1 cellular context compared by ENCODE assay signal in the genomic region with DNA sequence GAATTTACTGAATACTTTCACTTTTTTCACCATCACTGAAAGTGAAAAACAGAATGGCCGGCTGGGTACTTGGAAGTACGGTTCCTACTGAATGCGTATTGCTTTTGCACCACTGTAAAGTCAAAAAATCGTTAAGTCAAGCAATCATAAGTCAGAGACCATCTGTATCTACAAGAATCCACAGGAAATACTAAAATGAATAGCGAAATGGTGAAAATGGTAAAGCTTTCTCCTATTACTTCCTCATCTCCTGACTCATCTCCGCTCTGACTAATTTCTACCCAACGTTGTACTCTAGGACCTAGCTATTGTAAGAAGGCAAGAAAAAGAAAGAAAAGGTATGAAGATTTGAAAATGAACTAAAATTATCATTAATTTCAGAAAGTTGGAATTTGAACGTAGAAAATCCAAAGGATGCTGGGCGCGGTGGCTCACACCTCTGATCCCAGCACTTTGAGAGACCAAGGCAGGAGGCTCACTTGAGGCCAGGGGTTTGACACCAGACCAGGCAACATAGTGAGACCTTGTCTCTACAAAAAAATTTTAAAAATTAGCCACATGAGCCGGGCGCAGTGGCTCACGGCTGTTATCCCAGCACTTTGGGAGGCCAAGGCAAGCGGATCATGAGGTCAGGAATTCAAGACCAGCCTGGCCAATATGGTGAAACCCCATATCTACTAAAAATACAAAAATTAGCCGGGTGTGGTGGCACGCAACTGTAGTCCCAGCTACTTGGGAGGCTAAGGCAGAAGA.
TF ChIP-seq lines count a peak whose summit lies in the region.

No MANE protein-coding gene starts in this region.

TF ChIP-seq in IMR-90, 13 proteins besides CTCF, POLR2A, EP300 and RAD21:
- TF ChIP-seq, protein P1, sequence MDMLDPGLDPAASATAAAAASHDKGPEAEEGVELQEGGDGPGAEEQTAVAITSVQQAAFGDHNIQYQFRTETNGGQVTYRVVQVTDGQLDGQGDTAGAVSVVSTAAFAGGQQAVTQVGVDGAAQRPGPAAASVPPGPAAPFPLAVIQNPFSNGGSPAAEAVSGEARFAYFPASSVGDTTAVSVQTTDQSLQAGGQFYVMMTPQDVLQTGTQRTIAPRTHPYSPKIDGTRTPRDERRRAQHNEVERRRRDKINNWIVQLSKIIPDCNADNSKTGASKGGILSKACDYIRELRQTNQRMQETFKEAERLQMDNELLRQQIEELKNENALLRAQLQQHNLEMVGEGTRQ (IDR thresholded peaks at IDR 0.05; ENCODE audit: low read depth, low read length): no peak
- TF ChIP-seq BHLHE40 (IDR thresholded peaks at IDR 0.05; ENCODE audit: low read depth, low read length): no peak
- no peak for TF ChIP-seq FOS (IDR thresholded peaks at IDR 0.05; ENCODE audit: low read depth, low read length)
- TF ChIP-seq, protein P2, sequence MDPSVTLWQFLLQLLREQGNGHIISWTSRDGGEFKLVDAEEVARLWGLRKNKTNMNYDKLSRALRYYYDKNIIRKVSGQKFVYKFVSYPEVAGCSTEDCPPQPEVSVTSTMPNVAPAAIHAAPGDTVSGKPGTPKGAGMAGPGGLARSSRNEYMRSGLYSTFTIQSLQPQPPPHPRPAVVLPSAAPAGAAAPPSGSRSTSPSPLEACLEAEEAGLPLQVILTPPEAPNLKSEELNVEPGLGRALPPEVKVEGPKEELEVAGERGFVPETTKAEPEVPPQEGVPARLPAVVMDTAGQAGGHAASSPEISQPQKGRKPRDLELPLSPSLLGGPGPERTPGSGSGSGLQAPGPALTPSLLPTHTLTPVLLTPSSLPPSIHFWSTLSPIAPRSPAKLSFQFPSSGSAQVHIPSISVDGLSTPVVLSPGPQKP (IDR thresholded peaks at IDR 0.05; ENCODE audit: borderline replicate concordance, low read depth, low read length): no peak
- no peak for TF ChIP-seq RFX5 (IDR thresholded peaks at IDR 0.05; ENCODE audit: low read depth, low read length)
- TF ChIP-seq RCOR1 (IDR thresholded peaks at IDR 0.05; ENCODE audit: insufficient replicate concordance, low read length): no peak
- no peak for TF ChIP-seq CHD1 (IDR thresholded peaks at IDR 0.05; ENCODE audit: low read depth, low read length)
- no peak for TF ChIP-seq SMC3 (IDR thresholded peaks at IDR 0.05; ENCODE audit: low read depth, low read length)
- TF ChIP-seq MAFK (IDR thresholded peaks at IDR 0.05; ENCODE audit: low read depth, low read length): no peak
- TF ChIP-seq CEBPB (IDR thresholded peaks at IDR 0.05; ENCODE audit: low read depth, low read length): no peak
- no peak for TF ChIP-seq MAZ (IDR thresholded peaks at IDR 0.05; ENCODE audit: borderline replicate concordance, low read depth, low read length)
- no peak for TF ChIP-seq MXI1 (IDR thresholded peaks at IDR 0.05; ENCODE audit: borderline replicate concordance, low read depth, low read length)
- no peak for TF ChIP-seq NFE2L2 (IDR thresholded peaks at IDR 0.05; ENCODE audit: low read depth, low read length)
